ENCODE assay signal across 22 cellular contexts in the genomic region with DNA sequence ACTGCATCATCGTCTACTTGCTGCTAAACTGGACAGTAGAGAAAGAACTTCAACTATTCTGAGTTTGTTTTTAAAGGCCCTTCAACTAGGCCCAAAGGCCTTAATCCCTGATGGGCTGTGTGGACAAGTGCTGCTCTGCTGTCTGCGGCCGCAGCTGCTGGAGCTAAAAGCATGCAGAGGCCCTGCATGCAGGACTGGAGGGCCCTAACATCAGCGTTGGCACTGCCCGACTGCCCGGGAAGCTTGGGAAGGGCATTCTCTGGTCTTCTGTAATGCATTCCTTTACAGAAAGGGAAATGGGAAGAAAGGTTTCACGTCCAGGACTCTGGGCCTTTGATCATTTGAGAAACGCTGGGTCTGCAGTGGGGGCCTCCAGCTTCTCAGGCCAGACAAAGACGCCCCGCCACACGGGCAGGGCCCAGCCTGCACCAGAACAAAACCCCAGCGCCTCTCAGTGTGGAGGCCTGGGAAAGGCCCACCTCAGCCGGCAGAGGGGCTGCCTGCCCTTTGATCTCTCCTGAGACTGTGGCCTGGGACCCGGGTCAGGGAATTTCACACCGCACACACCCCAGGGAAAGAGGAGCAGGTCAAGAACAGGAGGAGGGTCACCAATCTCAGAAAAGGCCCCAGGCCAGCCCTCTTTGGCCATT.
DNase-seq lines count a peak whose midpoint lies in the region; ATAC-seq, FAIRE-seq and TF ChIP-seq lines count a peak whose summit lies in the region.
"Had no signal": no experiment of that assay in that cellular context is flagged by ENCODE, and none has a peak within 500 bp of the region (broad histone marks: within the 10 kb centered on the region; RNA-seq: fewer than 3 reads in every experiment).

No MANE protein-coding gene starts in this region.

- no peak overlapping the region for H2AK5ac ChIP-seq in neuronal stem cell (ENCODE audit: low read depth, low read length)

- H2BK12ac ChIP-seq in neuronal stem cell (ENCODE audit: low read length) = no peak overlapping the region

- no peak overlapping the region for H2BK5ac ChIP-seq in neuronal stem cell (ENCODE audit: low read length)

- DNase-seq in left ventricle myocardium superior = peak; percentile 12
- no peak for DNase-seq in cardiac septum (ENCODE audit: low spot score)
- peak; percentile 24 for DNase-seq in kidney
- DNase-seq in neuronal stem cell (ENCODE audit: low spot score) = peak; percentile 21
- no peak for DNase-seq in retina
- DNase-seq in stimulated activated CD4-positive, alpha-beta T cell treated with anti-CD3 and anti-CD28 coated beads, Interleukin-12 subunit alpha, Interleukin-12 subunit beta, amount 100 ng/mL, for 4 hours = no peak
- DNase-seq: 8988T; Calu3; CD4-positive, alpha-beta memory T cell; DMS153; MV-4-11; NCI-H1105 treated with DMSO at 0.1 percent for 48 hours; NCI-H2029 treated with DMSO at 0.1 percent for 48 hours; NCI-H226; NCI-H510A treated with DMSO at 0.1 percent for 48 hours; NCI-H748 treated with DMSO at 0.1 percent for 48 hours; SHP77 treated with DMSO at 0.1 percent for 48 hours had no signal

- no peak overlapping the region for H3K23ac ChIP-seq in neuronal stem cell (ENCODE audit: low read depth, low read length, poor library complexity)

- H3K4me3 ChIP-seq in kidney (ENCODE audit: low read length in 2 of 2) (no peak overlapping the region), neuronal stem cell (ENCODE audit: low read length in 2 of 2) (no peak overlapping the region)
- H3K4me3 ChIP-seq: BLaER1 treated with 17β-estradiol and CSF1 and Interleukin-3, amounts not matched to agents 10 nM and 100 nM had no signal

- no peak for FAIRE-seq in kidney (lab: Jason Lieb, UNC)
- FAIRE-seq: GM12892, H54 had no signal

- H3K27ac ChIP-seq in kidney (ENCODE audit: low read depth in 2 of 2, low read length in 2 of 2) = no peak overlapping the region
- H3K27ac ChIP-seq in neuronal stem cell (replicated peaks; ENCODE audit: low read length) = peak overlapping the region; percentile 56
- H3K27ac ChIP-seq: BLaER1 treated with 17β-estradiol and CSF1 and Interleukin-3, amounts not matched to agents 10 nM and 100 nM; RWPE1 had no signal

- H3K4me1 ChIP-seq in kidney (ENCODE audit: control insufficient read depth in 1 of 2, insufficient read depth in 1 of 2, low read depth in 1 of 2, low read length in 2 of 2) (peaks cover 0 to 10% of the 10 kb centered on the region in 2 donors), neuronal stem cell (ENCODE audit: control insufficient read depth in 2 of 2, insufficient read depth in 1 of 2, low read depth in 1 of 2, low read length in 2 of 2) (peaks cover 22 to 26% of the 10 kb centered on the region in 2 donors)

- H4K8ac ChIP-seq in neuronal stem cell (ENCODE audit: low read depth, low read length) = no peak overlapping the region

- H3K18ac ChIP-seq in neuronal stem cell (ENCODE audit: low read length) = peak overlapping the region; percentile 89

- H3K9me3 ChIP-seq in kidney (ENCODE audit: control insufficient read depth in 1 of 2, low read length in 2 of 2) = no peaks in the 10 kb centered on the region
- H3K9me3 ChIP-seq in neuronal stem cell (replicated peaks in 1 of 2; ENCODE audit: control insufficient read depth in 2 of 2, insufficient read depth in 1 of 2, low read depth in 1 of 2, low read length in 2 of 2) = peaks cover 7 to 20% of the 10 kb centered on the region in 2 donors

- peaks cover 5% of the 10 kb centered on the region for H3K79me1 ChIP-seq in neuronal stem cell (ENCODE audit: low read depth, low read length)

- no peak overlapping the region for H3K4ac ChIP-seq in neuronal stem cell (ENCODE audit: low read length)

- H3K9ac ChIP-seq in kidney (ENCODE audit: low read length in 2 of 2) (no peak overlapping the region), neuronal stem cell (ENCODE audit: low read depth, low read length, poor library complexity) (no peak overlapping the region)
- H3K9ac ChIP-seq: BLaER1 treated with 17β-estradiol and CSF1 and Interleukin-3, amounts not matched to agents 10 nM and 100 nM had no signal

- no peak overlapping the region for H3K14ac ChIP-seq in neuronal stem cell (ENCODE audit: low read length)

- intact Hi-C loops in left ventricle myocardium superior (cut with micrococcal nuclease) (no loop called here), cardiac septum (cut with DNase I) (no loop called here), kidney (cut with DNase I) (no loop called here)

- no peak for TF ChIP-seq CTCF in kidney (IDR thresholded peaks at IDR 0.05; ENCODE audit: borderline replicate concordance, extremely low read depth, insufficient read depth)

- H3K27me3 ChIP-seq in neuronal stem cell (ENCODE audit: control insufficient read depth in 3 of 3, insufficient read depth in 3 of 3, low read depth in 1 of 3, low read length in 3 of 3) = no peaks in the 10 kb centered on the region

- no peak overlapping the region for H3K4me2 ChIP-seq in neuronal stem cell (ENCODE audit: insufficient read depth, low read length, poor library complexity, severe bottlenecking)

- ATAC-seq in left ventricle myocardium superior = no peak
- no peak for ATAC-seq in GM21723 (IDR thresholded peaks at IDR 0.05; ENCODE audit: unreplicated experiment)

- WGBS in neuronal stem cell (ENCODE audit: extremely low coverage in 2 of 2, insufficient read length in 2 of 2, insufficient replicate concordance in 1 of 2), 2 donors = no CpG with 5 or more reads among the region's 15 CpGs

- no peak overlapping the region for H2AFZ ChIP-seq in neuronal stem cell (ENCODE audit: low read length)

- H4K91ac ChIP-seq in neuronal stem cell (ENCODE audit: low read depth, low read length, poor library complexity) = no peak overlapping the region

- H2BK120ac ChIP-seq in neuronal stem cell (ENCODE audit: low read depth, low read length) = no peak overlapping the region

- H3K36me3 ChIP-seq in kidney (ENCODE audit: control insufficient read depth in 1 of 2, insufficient read depth in 2 of 2, low read length in 2 of 2) (no peaks in the 10 kb centered on the region), neuronal stem cell (replicated peaks in 1 of 2; ENCODE audit: control insufficient read depth in 2 of 2, insufficient read depth in 2 of 2, low read length in 2 of 2) (peaks cover 26 to 97% of the 10 kb centered on the region in 2 donors)
- H3K36me3 ChIP-seq: BLaER1 treated with 17β-estradiol and CSF1 and Interleukin-3, amounts not matched to agents 10 nM and 100 nM had no signal

- H2BK15ac ChIP-seq in neuronal stem cell (ENCODE audit: low read length) = no peak overlapping the region

Comparison
In these comparisons a context has a peak if more than half of its experiments do, and no peak if none do; other contexts are left out.
1. DNase-seq: peak in left ventricle myocardium superior (single experiment), kidney (single experiment) and neuronal stem cell (single experiment); none in cardiac septum (single experiment), retina (single experiment) and stimulated activated CD4-positive, alpha-beta T cell treated with anti-CD3 and anti-CD28 coated beads, Interleukin-12 subunit alpha, Interleukin-12 subunit beta, amount 100 ng/mL, for 4 hours (single experiment).